37 cellular contexts compared by ENCODE assay signal in genomic region chr15:57064033-57064432, GRCh38.
DNase-seq lines count a peak whose midpoint lies in the region; ATAC-seq, FAIRE-seq and TF ChIP-seq lines count a peak whose summit lies in the region.
"Had no signal": no experiment of that assay in that cellular context is flagged by ENCODE, and none has a peak within 500 bp of the region (broad histone marks: within the 10 kb centered on the region; RNA-seq: fewer than 3 reads in every experiment).

No MANE protein-coding gene starts in this region.

- ATAC-seq in HG03571 (IDR thresholded peaks at IDR 0.05; ENCODE audit: unreplicated experiment) (no peak), Right ventricle myocardium superior (ENCODE audit: poor library complexity) (no peak)
- ATAC-seq: effector memory CD8-positive, alpha-beta T cell; upper lobe of right lung had no signal

- DNase-seq in MCF 10A (ENCODE audit: unreplicated experiment): no peak
- DNase-seq in breast epithelium (ENCODE audit: low spot score in 2 of 2): no peak
- DNase-seq in astrocyte (ENCODE audit: low read depth): no peak
- peak; percentile 18 for DNase-seq in kidney glomerular epithelial cell (lab: John Stamatoyannopoulos, UW)
- DNase-seq in activated CD4-positive, alpha-beta T cell treated with anti-CD3 and anti-CD28 coated beads, Interleukin-2, amount 10 ng/mL, durations not matched to agents 7 days and 5 days: no peak
- no peak for DNase-seq in stimulated activated CD4-positive, alpha-beta T cell treated with anti-CD3 and anti-CD28 coated beads, Interleukin-4, amount 100 ng/mL, for 4 hours
- DNase-seq in Right ventricle myocardium superior: no peak
- DNase-seq: activated CD4-positive, alpha-beta memory T cell treated with anti-CD3 and anti-CD28 coated beads, Interleukin-2, amount 10 ng/mL, durations not matched to agents 7 days and 5 days; activated CD4-positive, alpha-beta T cell treated with anti-CD3 and anti-CD28 coated beads for 1 hour; activated CD8-positive, alpha-beta memory T cell treated with anti-CD3 and anti-CD28 coated beads, Interleukin-2, amount 50 U/mL, for 48 hours; activated naive CD4-positive, alpha-beta T cell treated with anti-CD3 and anti-CD28 coated beads for 36 hours; AML-193; amniotic stem cell; CD4-positive, CD25-positive, alpha-beta regulatory T cell; effector memory CD8-positive, alpha-beta T cell; EL; glutamatergic neuron; Kasumi-1; kidney; NCI-H1417 treated with DMSO at 0.1 percent for 48 hours; NCI-H2081 treated with DMSO at 0.1 percent for 48 hours; NCI-H345; NCI-H748 treated with DMSO at 0.1 percent for 48 hours; ovary; Peyer's patch; retina; SIG-M5; small intestine; stimulated activated naive CD4-positive, alpha-beta T cell; upper lobe of right lung had no signal

- TF ChIP-seq POLR2A in breast epithelium (IDR thresholded peaks at IDR 0.05): no peak

- H3K36me3 Mint-ChIP-seq in MCF 10A (ENCODE audit: insufficient read depth, unreplicated experiment): peaks cover 5% of the 10 kb centered on the region
- peaks cover 6% of the 10 kb centered on the region for H3K36me3 Mint-ChIP-seq in astrocyte (ENCODE audit: low read depth, unreplicated experiment)
- H3K36me3 Mint-ChIP-seq in activated CD4-positive, alpha-beta T cell treated with anti-CD3 and anti-CD28 coated beads, Interleukin-2, amount 10 ng/mL, durations not matched to agents 7 days and 5 days (ENCODE audit: low read depth): peaks cover 5% of the 10 kb centered on the region

- H3K4me1 Mint-ChIP-seq in MCF 10A (ENCODE audit: insufficient read depth, unreplicated experiment) (peaks cover 31% of the 10 kb centered on the region), astrocyte (ENCODE audit: low read depth, unreplicated experiment) (peaks cover 46% of the 10 kb centered on the region)
- H3K4me1 Mint-ChIP-seq in activated CD4-positive, alpha-beta T cell treated with anti-CD3 and anti-CD28 coated beads, Interleukin-2, amount 10 ng/mL, durations not matched to agents 7 days and 5 days: peaks cover 5% of the 10 kb centered on the region

- H4K20me1 ChIP-seq in astrocyte (ENCODE audit: insufficient read depth, low read length): no peaks in the 10 kb centered on the region

- no peaks in the 10 kb centered on the region for H3K27me3 ChIP-seq in breast epithelium
- H3K27me3 ChIP-seq in astrocyte (ENCODE audit: insufficient read depth, low read length): no peaks in the 10 kb centered on the region
- H3K27me3 ChIP-seq: ovary, Peyer's patch, suprapubic skin, upper lobe of right lung had no signal

- H3K36me3 ChIP-seq in breast epithelium: no peaks in the 10 kb centered on the region
- H3K36me3 ChIP-seq in astrocyte (ENCODE audit: insufficient read depth, low read length): peaks cover 4% of the 10 kb centered on the region
- H3K36me3 ChIP-seq: ovary, Peyer's patch, suprapubic skin, upper lobe of right lung had no signal

- no peak overlapping the region for H3K4me3 ChIP-seq in breast epithelium
- H3K4me3 ChIP-seq in astrocyte (ENCODE audit: insufficient read depth, low read depth, low read length): no peak overlapping the region
- H3K4me3 ChIP-seq: ovary, Peyer's patch, suprapubic skin, upper lobe of right lung had no signal

- H3K4me2 ChIP-seq in astrocyte (ENCODE audit: low read length): no peak overlapping the region

- H3K9me3 Mint-ChIP-seq in MCF 10A (ENCODE audit: unreplicated experiment) (no peaks in the 10 kb centered on the region), astrocyte (ENCODE audit: unreplicated experiment) (no peaks in the 10 kb centered on the region)
- no peaks in the 10 kb centered on the region for H3K9me3 Mint-ChIP-seq in activated CD4-positive, alpha-beta T cell treated with anti-CD3 and anti-CD28 coated beads, Interleukin-2, amount 10 ng/mL, durations not matched to agents 7 days and 5 days
- H3K9me3 Mint-ChIP-seq: activated CD4-positive, alpha-beta memory T cell treated with anti-CD3 and anti-CD28 coated beads, Interleukin-2, amount 10 ng/mL, durations not matched to agents 7 days and 5 days; activated naive CD4-positive, alpha-beta T cell treated with anti-CD3 and anti-CD28 coated beads for 36 hours; CD4-positive, CD25-positive, alpha-beta regulatory T cell; effector memory CD8-positive, alpha-beta T cell; T-helper 2 cell treated with Interferon-gamma antibody and Interleukin-4, amounts not matched to agents 5 μg/mL and 100 μg/mL, for 36 hours had no signal

- H3K9ac ChIP-seq in astrocyte (ENCODE audit: low read length): no peak overlapping the region

- no peak overlapping the region for H3K27ac ChIP-seq in breast epithelium
- no peak overlapping the region for H3K27ac ChIP-seq in astrocyte (ENCODE audit: low read depth, low read length)
- H3K27ac ChIP-seq: ovary, Peyer's patch, suprapubic skin, upper lobe of right lung had no signal

- CTCF ChIA-PET in MCF 10A (lab: Yijun Ruan, JAX): interaction anchor here (0.6 kb wide), 1 partner anchor 60 kb away, joined by 3 read pairs; no protein-coding TSS in a partner anchor
- CTCF ChIA-PET in activated CD4-positive, alpha-beta T cell treated with anti-CD3 and anti-CD28 coated beads, Interleukin-2, amount 10 ng/mL, durations not matched to agents 7 days and 5 days (lab: Charles Lee): no interaction called here

- H2AFZ ChIP-seq in astrocyte (ENCODE audit: low read depth, low read length): no peak overlapping the region

- TSS peak; percentile 14 for BruUV-seq in MCF 10A (replicated peaks; lab: Mats Ljungman, UMichigan)

- H3K27me3 Mint-ChIP-seq in MCF 10A (ENCODE audit: insufficient read depth, unreplicated experiment) (no peaks in the 10 kb centered on the region), astrocyte (ENCODE audit: low read depth, unreplicated experiment) (no peaks in the 10 kb centered on the region)
- no peaks in the 10 kb centered on the region for H3K27me3 Mint-ChIP-seq in activated CD4-positive, alpha-beta T cell treated with anti-CD3 and anti-CD28 coated beads, Interleukin-2, amount 10 ng/mL, durations not matched to agents 7 days and 5 days
- H3K27me3 Mint-ChIP-seq: activated CD4-positive, alpha-beta memory T cell treated with anti-CD3 and anti-CD28 coated beads, Interleukin-2, amount 10 ng/mL, durations not matched to agents 7 days and 5 days; CD4-positive, CD25-positive, alpha-beta regulatory T cell; effector memory CD8-positive, alpha-beta T cell had no signal

- H3K4me1 ChIP-seq in breast epithelium (no peaks in the 10 kb centered on the region), astrocyte (ENCODE audit: insufficient read depth, low read length) (peaks cover 20% of the 10 kb centered on the region)
- H3K4me1 ChIP-seq: Peyer's patch, upper lobe of right lung had no signal

- intact Hi-C loops in MCF 10A (cut with micrococcal nuclease): no loop called here
- intact Hi-C loops in breast epithelium (cut with DNase I; ENCODE audit: low total_unique reads): no loop called here
- intact Hi-C loops in Right ventricle myocardium superior (cut with DNase I): no loop called here

- H3K27ac Mint-ChIP-seq in MCF 10A (ENCODE audit: low read depth, unreplicated experiment) (no peak overlapping the region), astrocyte (ENCODE audit: unreplicated experiment) (peak overlapping the region; percentile 53)
- no peak overlapping the region for H3K27ac Mint-ChIP-seq in activated CD4-positive, alpha-beta T cell treated with anti-CD3 and anti-CD28 coated beads, Interleukin-2, amount 10 ng/mL, durations not matched to agents 7 days and 5 days
- H3K27ac Mint-ChIP-seq: activated CD4-positive, alpha-beta memory T cell treated with anti-CD3 and anti-CD28 coated beads, Interleukin-2, amount 10 ng/mL, durations not matched to agents 7 days and 5 days; activated naive CD4-positive, alpha-beta T cell treated with anti-CD3 and anti-CD28 coated beads for 36 hours; CD4-positive, CD25-positive, alpha-beta regulatory T cell; effector memory CD8-positive, alpha-beta T cell; T-helper 2 cell treated with Interferon-gamma antibody and Interleukin-4, amounts not matched to agents 5 μg/mL and 100 μg/mL, for 36 hours had no signal

- H3K9me3 ChIP-seq in breast epithelium: no peaks in the 10 kb centered on the region
- H3K9me3 ChIP-seq in astrocyte (ENCODE audit: insufficient read depth, low read depth, low read length): no peaks in the 10 kb centered on the region
- H3K9me3 ChIP-seq: ovary, Peyer's patch, suprapubic skin, upper lobe of right lung had no signal

- TF ChIP-seq CTCF in MCF 10A (IDR thresholded peaks at IDR 0.05; ENCODE audit: unreplicated experiment) (no peak), breast epithelium (IDR thresholded peaks at IDR 0.05) (no peak), astrocyte (IDR thresholded peaks at IDR 0.05; ENCODE audit: insufficient read depth, low read depth, low read length) (no peak)

- POLR2A ChIA-PET in MCF 10A (lab: Yijun Ruan, JAX): no interaction called here
- POLR2A ChIA-PET in activated CD4-positive, alpha-beta T cell treated with anti-CD3 and anti-CD28 coated beads, Interleukin-2, amount 10 ng/mL, durations not matched to agents 7 days and 5 days (lab: Charles Lee): no interaction called here

- H3K4me3 Mint-ChIP-seq in MCF 10A (ENCODE audit: unreplicated experiment) (no peak overlapping the region), astrocyte (ENCODE audit: unreplicated experiment) (no peak overlapping the region)
- H3K4me3 Mint-ChIP-seq in activated CD4-positive, alpha-beta T cell treated with anti-CD3 and anti-CD28 coated beads, Interleukin-2, amount 10 ng/mL, durations not matched to agents 7 days and 5 days: no peak overlapping the region
- H3K4me3 Mint-ChIP-seq: activated CD4-positive, alpha-beta memory T cell treated with anti-CD3 and anti-CD28 coated beads, Interleukin-2, amount 10 ng/mL, durations not matched to agents 7 days and 5 days; activated naive CD4-positive, alpha-beta T cell treated with anti-CD3 and anti-CD28 coated beads for 36 hours; CD4-positive, CD25-positive, alpha-beta regulatory T cell; effector memory CD8-positive, alpha-beta T cell; T-helper 2 cell treated with Interferon-gamma antibody and Interleukin-4, amounts not matched to agents 5 μg/mL and 100 μg/mL, for 36 hours had no signal

- H3K79me2 ChIP-seq in astrocyte (ENCODE audit: insufficient read depth, low read length): peaks cover 71% of the 10 kb centered on the region

- no peak for FAIRE-seq in astrocyte (lab: Jason Lieb, UNC)
- FAIRE-seq: A204.1, bronchial epithelial cell, colon, H54, kidney, small intestine had no signal
